ENCODE assay signal across 13 cellular contexts in genomic region chr1:228362141-228362883, GRCh38.
"Had no signal": no experiment of that assay in that cellular context is flagged by ENCODE, and none has a peak within 500 bp of the region (broad histone marks: within the 10 kb centered on the region; RNA-seq: fewer than 3 reads in every experiment).

No MANE protein-coding gene starts in this region.

- H3K36me3 ChIP-seq: WERI-Rb-1 had no signal

- H3K4me3 ChIP-seq: smooth muscle cell had no signal

- ATAC-seq: activated CD4-positive, alpha-beta T cell treated with anti-CD3 and anti-CD28 coated beads for 36 hours; activated CD8-positive, alpha-beta T cell treated with anti-CD3 and anti-CD28 coated beads for 36 hours; activated T-cell treated with anti-CD3 and anti-CD28 coated beads, Interleukin-2, amount 50 U/mL, for 72 hours; stimulated activated memory B cell treated with anti-CD40 and anti-IgM and Interleukin-4, amounts not matched to agents 10 μg/mL and 1 μg/mL and 100 μg/mL, for 72 hours had no signal

- H3K27ac ChIP-seq: WERI-Rb-1 had no signal

- DNase-seq: activated CD4-positive, alpha-beta T cell treated with anti-CD3 and anti-CD28 coated beads for 36 hours; activated CD8-positive, alpha-beta memory T cell treated with anti-CD3 and anti-CD28 coated beads, Interleukin-2, amount 50 U/mL, for 4 hours; activated CD8-positive, alpha-beta T cell treated with anti-CD3 and anti-CD28 coated beads for 36 hours; activated T-cell treated with anti-CD3 and anti-CD28 coated beads, Interleukin-2, amount 50 U/mL, for 72 hours; cortex of kidney; effector CD8-positive, alpha-beta T cell; immature natural killer cell; mesenchymal stem cell; T-helper 9 cell; trophoblast cell; WERI-Rb-1 had no signal
